ENCODE assay signal across 8 cellular contexts in the genomic region with DNA sequence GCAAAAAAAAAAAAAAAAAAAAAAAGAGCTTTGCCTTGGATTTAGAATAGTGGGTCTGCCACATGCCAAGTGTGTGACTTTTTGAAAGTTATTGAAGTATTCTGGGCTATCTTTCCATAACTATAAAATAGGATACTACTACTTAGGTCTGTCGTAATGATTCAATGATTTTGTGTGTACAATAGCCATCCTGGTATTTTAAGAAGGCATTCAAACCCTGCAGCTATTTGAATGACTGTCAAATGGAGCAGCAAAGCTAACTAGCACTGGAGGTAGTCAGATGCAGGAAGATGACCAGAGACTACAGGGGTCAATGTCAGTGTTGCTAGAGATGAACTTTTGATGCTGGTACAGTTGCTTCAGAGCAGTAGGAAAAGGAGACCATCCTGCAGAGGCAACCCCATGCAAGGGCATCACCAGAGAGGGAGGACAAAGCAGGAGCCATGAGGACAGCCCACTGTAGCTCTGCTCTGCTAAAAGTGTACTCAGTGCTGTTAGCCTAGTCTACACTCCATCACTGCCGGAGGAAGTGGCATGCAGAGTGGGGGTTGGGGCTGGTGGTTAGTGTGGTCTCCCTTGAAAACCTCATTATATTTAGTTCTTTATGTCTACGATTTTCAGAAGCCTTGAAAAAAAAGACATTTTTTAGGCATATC. TPM values are rescaled to one million over a fixed set of nuclear protein-coding genes. Genes with fewer than 3 reads are reported as not detected.
DNase-seq lines count a peak whose midpoint lies in the region; ATAC-seq, FAIRE-seq and TF ChIP-seq lines count a peak whose summit lies in the region.

No MANE protein-coding gene starts in this region.

- H3K27ac Mint-ChIP-seq in activated T-helper 1 cell treated with anti-CD3 and anti-CD28 coated beads, Interleukin-12 subunit alpha, Interleukin-12 subunit beta, Interleukin-2, Interleukin-4 antibody, amounts not matched to agents 30 ng/mL and 10 ng/mL and 1 ng/mL, durations not matched to agents 14 hours and 24 hours and 36 hours, result peak overlapping the region; percentile 88

- H3K4me1 Mint-ChIP-seq in activated T-helper 1 cell treated with anti-CD3 and anti-CD28 coated beads, Interleukin-12 subunit alpha, Interleukin-12 subunit beta, Interleukin-2, Interleukin-4 antibody, amounts not matched to agents 30 ng/mL and 10 ng/mL and 1 ng/mL, durations not matched to agents 14 hours and 24 hours and 36 hours (ENCODE audit: low read depth), result peaks cover 95% of the 10 kb centered on the region

- ATAC-seq in GM21737 (IDR thresholded peaks at IDR 0.05; ENCODE audit: unreplicated experiment) (peak; percentile 45), sciatic nerve (peak; percentile 66)

- H3K36me3 Mint-ChIP-seq in activated T-helper 1 cell treated with anti-CD3 and anti-CD28 coated beads, Interleukin-12 subunit alpha, Interleukin-12 subunit beta, Interleukin-2, Interleukin-4 antibody, amounts not matched to agents 30 ng/mL and 10 ng/mL and 1 ng/mL, durations not matched to agents 14 hours and 24 hours and 36 hours (ENCODE audit: low read depth), result peaks cover 40% of the 10 kb centered on the region

- DNase-seq in GM10266 (ENCODE audit: extremely low spot score), result peak; percentile 38
- peak; percentile 30 for DNase-seq in NAMALWA (ENCODE audit: low spot score)
- DNase-seq in activated T-helper 1 cell treated with anti-CD3 and anti-CD28 coated beads, Interleukin-12 subunit alpha, Interleukin-12 subunit beta, Interleukin-2, Interleukin-4 antibody, amounts not matched to agents 30 ng/mL and 10 ng/mL and 1 ng/mL, durations not matched to agents 14 hours and 24 hours and 36 hours (ENCODE audit: low spot score), result peak; percentile 78
- no peak for DNase-seq in sciatic nerve (ENCODE audit: low spot score)
- DNase-seq in amniotic stem cell (lab: John Stamatoyannopoulos, UW), result no peak
- DNase-seq in NCI-H524 treated with DMSO at 0.1 percent for 48 hours (lab: John Stamatoyannopoulos, UW), result no peak
- DNase-seq in frontal cortex (ENCODE audit: low spot score in 2 of 2), result no peak

- peak overlapping the region; percentile 70 for H3K4me3 Mint-ChIP-seq in activated T-helper 1 cell treated with anti-CD3 and anti-CD28 coated beads, Interleukin-12 subunit alpha, Interleukin-12 subunit beta, Interleukin-2, Interleukin-4 antibody, amounts not matched to agents 30 ng/mL and 10 ng/mL and 1 ng/mL, durations not matched to agents 14 hours and 24 hours and 36 hours

- no peak for TF ChIP-seq CTCF in GM10266 (IDR thresholded peaks at IDR 0.05; ENCODE audit: control insufficient read depth, insufficient read depth, low read depth, missing control alignments)

- no peak for FAIRE-seq in frontal cortex (lab: Jason Lieb, UNC)

- H3K9me3 Mint-ChIP-seq in activated T-helper 1 cell treated with anti-CD3 and anti-CD28 coated beads, Interleukin-12 subunit alpha, Interleukin-12 subunit beta, Interleukin-2, Interleukin-4 antibody, amounts not matched to agents 30 ng/mL and 10 ng/mL and 1 ng/mL, durations not matched to agents 14 hours and 24 hours and 36 hours, result no peaks in the 10 kb centered on the region

- no peaks in the 10 kb centered on the region for H3K27me3 Mint-ChIP-seq in activated T-helper 1 cell treated with anti-CD3 and anti-CD28 coated beads, Interleukin-12 subunit alpha, Interleukin-12 subunit beta, Interleukin-2, Interleukin-4 antibody, amounts not matched to agents 30 ng/mL and 10 ng/mL and 1 ng/mL, durations not matched to agents 14 hours and 24 hours and 36 hours (ENCODE audit: insufficient read depth)

- intact Hi-C loops in activated T-helper 1 cell treated with anti-CD3 and anti-CD28 coated beads, Interleukin-12 subunit alpha, Interleukin-12 subunit beta, Interleukin-2, Interleukin-4 antibody, amounts not matched to agents 30 ng/mL and 10 ng/mL and 1 ng/mL, durations not matched to agents 14 hours and 24 hours and 36 hours (cut with micrococcal nuclease), result loop anchor here (1.0 to 10.0 kb wide), 10 partner anchors 13 to 1102 kb away; partner anchors contain the start of genes DISP1 and DUSP10
- intact Hi-C loops in sciatic nerve (cut with DNase I), result no loop called here

RNA-seq across cellular contexts. Expression of gene DUSP10, which starts 29.0 kb away (rescaled TPM):
- 19.2 and 19.4 TPM in 2 replicates for total RNA-seq in activated T-helper 1 cell treated with anti-CD3 and anti-CD28 coated beads, Interleukin-12 subunit alpha, Interleukin-12 subunit beta, Interleukin-2, Interleukin-4 antibody, amounts not matched to agents 30 ng/mL and 10 ng/mL and 1 ng/mL, durations not matched to agents 14 hours and 24 hours and 36 hours
- total RNA-seq in sciatic nerve (4.7 TPM), frontal cortex (6.9 TPM)

Comparison
In these comparisons a context has a peak if more than half of its experiments do, and no peak if none do; other contexts are left out.
1. DNase-seq: peak in GM10266 (single experiment), NAMALWA (single experiment) and activated T-helper 1 cell treated with anti-CD3 and anti-CD28 coated beads, Interleukin-12 subunit alpha, Interleukin-12 subunit beta, Interleukin-2, Interleukin-4 antibody, amounts not matched to agents 30 ng/mL and 10 ng/mL and 1 ng/mL, durations not matched to agents 14 hours and 24 hours and 36 hours (single experiment); none in sciatic nerve (single experiment), amniotic stem cell (single experiment), NCI-H524 treated with DMSO at 0.1 percent for 48 hours (single experiment) and frontal cortex (0 of 2).